Comparison of ENCODE assay signal across 27 cellular contexts in the genomic region with DNA sequence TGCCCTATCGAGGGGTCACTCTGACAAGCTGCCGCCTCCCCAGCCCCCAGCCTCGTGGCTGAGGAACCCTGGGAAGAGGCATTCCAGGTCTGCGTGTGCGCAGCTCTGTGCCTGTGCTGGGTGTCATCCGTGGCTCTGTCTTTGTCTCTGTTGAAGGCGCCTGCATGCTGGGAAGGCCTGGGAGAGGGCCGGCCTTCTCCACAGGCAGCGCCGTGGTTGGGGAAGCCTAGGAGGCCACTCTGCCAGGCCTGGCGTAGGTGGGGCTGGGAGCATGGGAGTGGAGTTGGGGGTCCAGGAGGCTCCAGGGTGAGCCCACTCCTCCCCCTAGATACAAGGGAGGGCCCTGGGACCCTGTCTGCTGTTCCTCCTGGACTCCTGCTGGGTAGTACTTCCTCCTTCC. TPM values are rescaled to one million over a fixed set of nuclear protein-coding genes. Genes with fewer than 3 reads are reported as not detected.
DNase-seq lines count a peak whose midpoint lies in the region; ATAC-seq and TF ChIP-seq lines count a peak whose summit lies in the region.
"Had no signal": no experiment of that assay in that cellular context is flagged by ENCODE, and none has a peak within 500 bp of the region (broad histone marks: within the 10 kb centered on the region; RNA-seq: fewer than 3 reads in every experiment).

No MANE protein-coding gene starts in this region.

- H3K9me3 ChIP-seq in BLaER1 treated with 17β-estradiol and CSF1 and Interleukin-3, amounts not matched to agents 10 nM and 100 nM (replicated peaks in 1 of 11): no peaks in the 10 kb centered on the region
- H3K9me3 ChIP-seq in SK-N-MC (ENCODE audit: low read depth, low read length) (no peaks in the 10 kb centered on the region), right lobe of liver (no peaks in the 10 kb centered on the region), gastrocnemius medialis (no peaks in the 10 kb centered on the region)
- H3K9me3 ChIP-seq: mucosa of descending colon, SJCRH30 had no signal

- H3K9me3 Mint-ChIP-seq in CD14-positive monocyte: peaks cover 0 to 7% (median 2%) of the 10 kb centered on the region in 7 donors
- H3K9me3 Mint-ChIP-seq: activated naive CD8-positive, alpha-beta T cell treated with anti-CD3 and anti-CD28 coated beads, Interleukin-2, amount 10 ng/mL, durations not matched to agents 7 days and 5 days; HFFc6; neural progenitor cell; T-cell had no signal

- no peak overlapping the region for H3K4me3 Mint-ChIP-seq in CD14-positive monocyte
- H3K4me3 Mint-ChIP-seq: activated CD8-positive, alpha-beta T cell treated with anti-CD3 and anti-CD28 coated beads, Interleukin-2, amount 10 ng/mL, durations not matched to agents 7 days and 5 days; activated naive CD8-positive, alpha-beta T cell treated with anti-CD3 and anti-CD28 coated beads, Interleukin-2, amount 10 ng/mL, durations not matched to agents 7 days and 5 days; HFFc6; neural progenitor cell; T-cell had no signal

- no peaks in the 10 kb centered on the region for H3K36me3 ChIP-seq in BLaER1 treated with 17β-estradiol and CSF1 and Interleukin-3, amounts not matched to agents 10 nM and 100 nM
- H3K36me3 ChIP-seq in SK-N-MC (ENCODE audit: insufficient read depth, low read length): no peaks in the 10 kb centered on the region
- peaks cover 0 to 15% (median 0%) of the 10 kb centered on the region in 4 donors for H3K36me3 ChIP-seq in right lobe of liver
- H3K36me3 ChIP-seq in gastrocnemius medialis: no peaks in the 10 kb centered on the region
- H3K36me3 ChIP-seq: neural progenitor cell, SJCRH30 had no signal

- peaks cover 55 to 91% (median 77%) of the 10 kb centered on the region in 10 experiments for H3K4me1 ChIP-seq in BLaER1 treated with 17β-estradiol and CSF1 and Interleukin-3, amounts not matched to agents 10 nM and 100 nM
- H3K4me1 ChIP-seq in right lobe of liver (peaks cover 0 to 56% (median 25%) of the 10 kb centered on the region in 4 donors), gastrocnemius medialis (peaks cover 0 to 22% of the 10 kb centered on the region in 2 donors)

- no peak for TF ChIP-seq POLR2A in right lobe of liver (IDR thresholded peaks at IDR 0.05)
- no peak for TF ChIP-seq POLR2A in gastrocnemius medialis (IDR thresholded peaks at IDR 0.05)

- 14% methylated on average over 6 of the region's 11 CpGs for WGBS in right lobe of liver (ENCODE audit: insufficient coverage, low coverage, low lambda C conversion rate, missing lambda C conversion rate)

- H3K9ac ChIP-seq in BLaER1 treated with 17β-estradiol and CSF1 and Interleukin-3, amounts not matched to agents 10 nM and 100 nM: peak overlapping the region in 3 of 11 experiments; percentile 20 to 30 (median 26); a peak in 1 of 22 replicates
- H3K9ac ChIP-seq in SK-N-MC (ENCODE audit: insufficient read length): no peak overlapping the region
- H3K9ac ChIP-seq: neural progenitor cell had no signal

- H3K36me3 Mint-ChIP-seq in CD14-positive monocyte: peaks cover 3% of the 10 kb centered on the region in 2 donors
- H3K36me3 Mint-ChIP-seq: activated naive CD8-positive, alpha-beta T cell treated with anti-CD3 and anti-CD28 coated beads, Interleukin-2, amount 10 ng/mL, durations not matched to agents 7 days and 5 days; neural progenitor cell; T-cell had no signal

- no peak for TF ChIP-seq CTCF in right lobe of liver (IDR thresholded peaks at IDR 0.05)
- no peak for TF ChIP-seq CTCF in gastrocnemius medialis (IDR thresholded peaks at IDR 0.05 in 4 of 5, conservative IDR thresholded peaks at IDR 0.05 in 1 of 5)
- TF ChIP-seq CTCF in GM10266 (IDR thresholded peaks at IDR 0.05; ENCODE audit: control insufficient read depth, insufficient read depth, low read depth, missing control alignments): no peak
- no peak for TF ChIP-seq CTCF in CD14-positive monocyte (IDR thresholded peaks at IDR 0.05)

- no peak overlapping the region for H3K27ac Mint-ChIP-seq in CD14-positive monocyte
- H3K27ac Mint-ChIP-seq: activated CD8-positive, alpha-beta T cell treated with anti-CD3 and anti-CD28 coated beads, Interleukin-2, amount 10 ng/mL, durations not matched to agents 7 days and 5 days; activated naive CD8-positive, alpha-beta T cell treated with anti-CD3 and anti-CD28 coated beads, Interleukin-2, amount 10 ng/mL, durations not matched to agents 7 days and 5 days; HFFc6; neural progenitor cell; progenitor cell of endocrine pancreas; T-cell had no signal

- H3K4me2 ChIP-seq in BLaER1 treated with 17β-estradiol and CSF1 and Interleukin-3, amounts not matched to agents 10 nM and 100 nM: peak overlapping the region in 6 of 11 experiments; percentile 7 to 100 (median 98); a peak in 7 of 22 replicates
- H3K4me2 ChIP-seq: neural progenitor cell, PC-9 had no signal

- peaks cover 0 to 25% (median 14%) of the 10 kb centered on the region in 11 experiments; a peak in 15 of 22 replicates for H4K20me1 ChIP-seq in BLaER1 treated with 17β-estradiol and CSF1 and Interleukin-3, amounts not matched to agents 10 nM and 100 nM

- peaks cover 15 to 41% (median 36%) of the 10 kb centered on the region in 11 experiments; a peak in 20 of 22 replicates for H3K27me3 ChIP-seq in BLaER1 treated with 17β-estradiol and CSF1 and Interleukin-3, amounts not matched to agents 10 nM and 100 nM
- H3K27me3 ChIP-seq in right lobe of liver: no peaks in the 10 kb centered on the region
- H3K27me3 ChIP-seq in gastrocnemius medialis: no peaks in the 10 kb centered on the region

- ATAC-seq in right lobe of liver: no peak
- no peak for ATAC-seq in gastrocnemius medialis
- ATAC-seq: activated CD8-positive, alpha-beta T cell treated with anti-CD3 and anti-CD28 coated beads, Interleukin-2, amount 10 ng/mL, durations not matched to agents 7 days and 5 days; left colon; mucosa of descending colon; T-cell had no signal

- intact Hi-C loops in right lobe of liver (cut with DNase I): no loop called here
- intact Hi-C loops in gastrocnemius medialis (cut with DNase I; ENCODE audit: low total_unique reads): no loop called here
- intact Hi-C loops in CD14-positive monocyte (cut with micrococcal nuclease): no loop called here

- peaks cover 29 to 67% (median 43%) of the 10 kb centered on the region in 3 donors for H3K27me3 Mint-ChIP-seq in CD14-positive monocyte (ENCODE audit: low read depth in 3 of 3)
- H3K27me3 Mint-ChIP-seq: T-cell had no signal

- H3K4me3 ChIP-seq in BLaER1 treated with 17β-estradiol and CSF1 and Interleukin-3, amounts not matched to agents 10 nM and 100 nM: no peak overlapping the region
- H3K4me3 ChIP-seq in SK-N-MC: no peak overlapping the region
- H3K4me3 ChIP-seq in right lobe of liver: peak overlapping the region; percentile 76 to 85 (median 82)
- peak overlapping the region; percentile 17 to 62 (median 32) for H3K4me3 ChIP-seq in gastrocnemius medialis
- H3K4me3 ChIP-seq: mucosa of descending colon, neural progenitor cell, PC-9, SJCRH30 had no signal

- DNase-seq in SK-N-MC (ENCODE audit: low read depth, low spot score): no peak
- DNase-seq in right lobe of liver: no peak
- no peak for DNase-seq in gastrocnemius medialis
- DNase-seq in GF-D8 (lab: John Stamatoyannopoulos, UW): no peak
- no peak for DNase-seq in GM10266 (ENCODE audit: extremely low spot score)
- no peak for DNase-seq in CD14-positive monocyte (ENCODE audit: low spot score)
- DNase-seq in NCI-H146 (lab: John Stamatoyannopoulos, UW): no peak
- DNase-seq: activated CD4-positive, alpha-beta T cell treated with anti-CD3 and anti-CD28 coated beads for 1 hour; activated CD8-positive, alpha-beta T cell treated with anti-CD3 and anti-CD28 coated beads, Interleukin-2, amount 10 ng/mL, durations not matched to agents 7 days and 5 days; activated effector memory CD4-positive, alpha-beta T cell treated with anti-CD3 and anti-CD28 coated beads, Interleukin-2, amount 50 U/mL, for 16 hours; activated naive CD8-positive, alpha-beta T cell treated with anti-CD3 and anti-CD28 coated beads, Interleukin-2, amount 10 ng/mL, durations not matched to agents 7 days and 5 days; activated T-cell treated with anti-CD3 and anti-CD28 coated beads for 4 hours; cerebellar nuclear complex; HFFc6; KG1; left colon; MM.1S; mucosa of descending colon; NCI-H1417 treated with DMSO at 0.1 percent for 48 hours; NCI-H510A treated with DMSO at 0.1 percent for 48 hours; PC-9; SJCRH30; small intestine; T-cell had no signal

- in situ Hi-C loops in gastrocnemius medialis (cut with MboI; ENCODE audit: low sequenced_read_pairs in 4 of 4): no loop called here

- peaks cover 17% of the 10 kb centered on the region for H3K4me1 Mint-ChIP-seq in CD14-positive monocyte

- H3K27ac ChIP-seq in BLaER1 treated with 17β-estradiol and CSF1 and Interleukin-3, amounts not matched to agents 10 nM and 100 nM: no peak overlapping the region
- H3K27ac ChIP-seq in SK-N-MC: peak overlapping the region; percentile 80; the same call in 1 of the 2 replicates
- H3K27ac ChIP-seq in right lobe of liver: peak overlapping the region; percentile 21 to 63 (median 41)
- H3K27ac ChIP-seq in gastrocnemius medialis: peak overlapping the region; percentile 76 to 85 (median 78)
- H3K27ac ChIP-seq: neural progenitor cell, PC-9, SJCRH30 had no signal

RNA-seq across cellular contexts. Expression of gene NHERF2, which starts 3.3 kb away (rescaled TPM):
- total RNA-seq in right lobe of liver (100 to 1,000 TPM; 129 to 284 (median 186) TPM), gastrocnemius medialis (10 to 100 TPM; 51.6 to 86.9 (median 74.4) TPM)
- polyA plus RNA-seq in CD14-positive monocyte: under 1 TPM; 0.66 to 0.78 TPM

RNA-seq across cellular contexts. Expression of gene NPW, which starts 10.5 kb away (rescaled TPM):
- total RNA-seq in right lobe of liver: 10 to 100 TPM in 2 of 6 experiments, 1 to 10 TPM in 4; 2.7 to 12.3 (median 8.2) TPM
- total RNA-seq in gastrocnemius medialis: not detected
- polyA plus RNA-seq in CD14-positive monocyte: not detected

RNA-seq across cellular contexts. Expression of gene NTHL1, which starts 17.6 kb away (rescaled TPM):
- total RNA-seq in right lobe of liver (100 to 1,000 TPM in 1 of 6 experiments, 10 to 100 TPM in 5; 12.0 to 127 (median 42.6) TPM), gastrocnemius medialis (10 to 100 TPM in 1 of 4 donors, 1 to 10 TPM in 3; 3.5 to 13.6 (median 6.4) TPM)
- 10 to 100 TPM in 1 of 2 donors, 1 to 10 TPM in 1; 9.2 to 22.4 TPM for polyA plus RNA-seq in CD14-positive monocyte

RNA-seq across cellular contexts. Expression of gene TSC2, which starts 17.7 kb away (rescaled TPM):
- total RNA-seq in right lobe of liver: 100 to 1,000 TPM in 1 of 6 experiments, 10 to 100 TPM in 5; 25.7 to 124 (median 59.4) TPM
- 10 to 100 TPM; 44.5 to 62.7 (median 53.8) TPM for total RNA-seq in gastrocnemius medialis
- polyA plus RNA-seq in CD14-positive monocyte: 10 to 100 TPM; 11.7 to 20.8 TPM

RNA-seq across cellular contexts. Expression of gene ZNF598, which starts 20.4 kb away (rescaled TPM):
- total RNA-seq in right lobe of liver: 10 to 100 TPM; 21.6 to 46.4 (median 25.0) TPM
- 10 to 100 TPM; 57.0 to 92.2 (median 75.4) TPM for total RNA-seq in gastrocnemius medialis
- 1 to 10 TPM; 1.4 to 1.5 TPM for polyA plus RNA-seq in CD14-positive monocyte

Comparison
In these comparisons a context has a peak if more than half of its experiments do, and no peak if none do; other contexts are left out.
1. H3K27ac ChIP-seq: peak in SK-N-MC (single experiment), right lobe of liver (3 of 3) and gastrocnemius medialis (4 of 4); none in BLaER1 treated with 17β-estradiol and CSF1 and Interleukin-3, amounts not matched to agents 10 nM and 100 nM (0 of 11).
2. H3K4me3 ChIP-seq: peak in right lobe of liver (3 of 3) and gastrocnemius medialis (4 of 4); none in BLaER1 treated with 17β-estradiol and CSF1 and Interleukin-3, amounts not matched to agents 10 nM and 100 nM (0 of 10) and SK-N-MC (single experiment).